In the genomic region with DNA sequence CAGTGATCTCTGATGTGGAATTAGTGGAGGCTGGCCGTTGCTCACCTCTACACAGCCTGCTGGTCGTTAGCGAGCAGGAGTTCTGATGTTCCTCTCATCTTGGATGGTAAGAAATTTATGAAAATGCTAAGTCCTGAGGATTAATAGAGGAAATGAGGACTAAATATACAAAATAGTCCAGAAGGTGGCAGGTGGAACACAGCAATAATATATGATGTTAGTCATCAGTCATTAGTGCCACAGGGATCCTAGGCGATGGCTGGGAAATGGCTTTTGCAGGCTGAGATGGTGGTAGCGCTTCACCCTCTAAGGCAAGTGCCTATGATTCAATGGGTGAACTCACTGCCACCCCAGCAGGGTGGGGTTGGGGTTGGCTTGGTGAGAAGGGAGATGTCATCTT, we compare ENCODE assay signal across 24 cellular contexts.
DNase-seq lines count a peak whose midpoint lies in the region; ATAC-seq and TF ChIP-seq lines count a peak whose summit lies in the region.
"Had no signal": no experiment of that assay in that cellular context is flagged by ENCODE, and none has a peak within 500 bp of the region (broad histone marks: within the 10 kb centered on the region; RNA-seq: fewer than 3 reads in every experiment).

No MANE protein-coding gene starts in this region.

- CTCF ChIA-PET in PC-3 (lab: Charles Lee) = no interaction called here

- no peak overlapping the region for H3K4me3 ChIP-seq in PC-3 (ENCODE audit: low read length)
- H3K4me3 ChIP-seq: HAP-1, MG63, Peyer's patch had no signal

- no peaks in the 10 kb centered on the region for H3F3A ChIP-seq in PC-3 (ENCODE audit: low read length, unreplicated experiment)

- H3K36me3 ChIP-seq in PC-3 (ENCODE audit: low read depth, low read length) = no peaks in the 10 kb centered on the region
- H3K36me3 ChIP-seq: BE2C, HAP-1, MG63, Peyer's patch had no signal

- H3K27me3 ChIP-seq in PC-3 (ENCODE audit: low read length) = no peaks in the 10 kb centered on the region
- H3K27me3 ChIP-seq: BE2C, Peyer's patch had no signal

- intact Hi-C loops in PC-3 (cut with micrococcal nuclease) (loop anchor here (1.0 kb wide), 1 partner anchor 88 kb away; no protein-coding TSS in a partner anchor), posterior vena cava (cut with DNase I) (no loop called here)

- no peaks in the 10 kb centered on the region for H3K79me2 ChIP-seq in PC-3 (ENCODE audit: low read length)

- POLR2A ChIA-PET in PC-3 (lab: Charles Lee; ENCODE audit: unreplicated experiment) = no interaction called here

- no peaks in the 10 kb centered on the region for H3K9me2 ChIP-seq in PC-3 (replicated peaks; ENCODE audit: low read length)
- H3K9me2 ChIP-seq: SK-N-SH had no signal

- no TSS peak for BruUV-seq in PC-3 (replicated peaks; lab: Mats Ljungman, UMichigan)

- no peaks in the 10 kb centered on the region for H4K20me1 ChIP-seq in PC-3 (ENCODE audit: low read length)

- H2AFZ ChIP-seq in PC-3 (ENCODE audit: low read length) = no peak overlapping the region

- in situ Hi-C loops in GM13976 (cut with MboI; ENCODE audit: low sequenced_read_pairs, unreplicated experiment) = no loop called here

- TF ChIP-seq CTCF in PC-3 (conservative IDR thresholded peaks at IDR 0.05; ENCODE audit: low read depth, low read length) (peak; percentile 29; the same call in 1 of the 2 replicates), GM13976 (IDR thresholded peaks at IDR 0.05; ENCODE audit: borderline replicate concordance, control extremely low read depth, extremely low read depth, insufficient read depth, missing control alignments) (no peak)

- DNase-seq in NCI-H146 (lab: John Stamatoyannopoulos, UW) = peak; percentile 3
- DNase-seq in NCI-H146 treated with DMSO at 0.1 percent for 48 hours (lab: John Stamatoyannopoulos, UW; ENCODE audit: unreplicated experiment) = no peak
- DNase-seq in PC-3 = peak; percentile 30
- DNase-seq in glomerular visceral epithelial cell (ENCODE audit: extremely low spot score) = peak; percentile 5
- peak; percentile 26 for DNase-seq in posterior vena cava (ENCODE audit: low spot score)
- DNase-seq in NCI-H1694 treated with DMSO at 0.1 percent for 48 hours (lab: John Stamatoyannopoulos, UW) = no peak
- DNase-seq in GM13976 (ENCODE audit: low spot score) = no peak
- DNase-seq: ACHN; BE2C; CD8-positive, alpha-beta memory T cell; HFFc6; KBM-7; MG63; NCI-H1417 treated with DMSO at 0.1 percent for 48 hours; NCI-H1930; NCI-H2107; NCI-H446; NCI-H526 treated with DMSO at 0.1 percent for 48 hours; Peyer's patch; SK-N-SH; SW 1271 had no signal

- H3K27ac ChIP-seq in PC-3 (ENCODE audit: low read length) = no peak overlapping the region
- H3K27ac ChIP-seq: 22Rv1, Peyer's patch had no signal

- H3K9me3 ChIP-seq in PC-3 (ENCODE audit: low read length) = no peaks in the 10 kb centered on the region
- H3K9me3 ChIP-seq: BE2C, HAP-1, MG63, Peyer's patch, SK-N-SH had no signal

- H3K4me2 ChIP-seq in PC-3 (ENCODE audit: low read length) = no peak overlapping the region
- H3K4me2 ChIP-seq: SK-N-SH had no signal

- peaks cover 1% of the 10 kb centered on the region; the same call in 1 of the 2 replicates for H3K4me1 ChIP-seq in PC-3 (ENCODE audit: insufficient read depth, low read length)
- H3K4me1 ChIP-seq: BE2C, Peyer's patch had no signal

- ATAC-seq in PC-3 (peak; percentile 55), HG02798 (IDR thresholded peaks at IDR 0.05; ENCODE audit: poor library complexity, unreplicated experiment) (no peak)

- H3K9ac ChIP-seq in PC-3 (ENCODE audit: low read length) = no peak overlapping the region
- H3K9ac ChIP-seq: SK-N-SH had no signal

Comparison
In these comparisons a context has a peak if more than half of its experiments do, and no peak if none do; other contexts are left out.
1. DNase-seq: peak in NCI-H146 (single experiment), PC-3 (single experiment), glomerular visceral epithelial cell (single experiment) and posterior vena cava (single experiment); none in NCI-H146 treated with DMSO at 0.1 percent for 48 hours (single experiment), NCI-H1694 treated with DMSO at 0.1 percent for 48 hours (single experiment) and GM13976 (single experiment).